Comparison of ENCODE assay signal across 21 cellular contexts in the genomic region with DNA sequence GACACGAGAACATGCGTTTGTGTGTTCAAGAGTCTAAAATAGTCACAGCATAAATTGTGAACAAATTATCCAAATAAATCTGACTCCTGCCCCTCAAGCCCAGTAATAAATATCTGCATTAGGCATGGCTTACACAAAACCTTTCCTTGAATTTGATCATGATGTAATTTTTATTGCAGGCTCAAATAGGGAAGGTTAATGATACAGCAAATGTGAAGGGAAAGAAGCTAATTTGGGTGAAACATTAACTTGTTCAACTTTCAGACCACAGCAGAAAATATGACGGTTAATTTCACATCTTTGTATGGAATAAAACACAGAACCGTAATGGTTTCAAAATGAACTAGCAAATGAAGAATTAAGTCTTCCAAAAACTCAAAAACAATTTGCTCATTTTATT.
"Had no signal": no experiment of that assay in that cellular context is flagged by ENCODE, and none has a peak within 500 bp of the region (broad histone marks: within the 10 kb centered on the region; RNA-seq: fewer than 3 reads in every experiment).

No MANE protein-coding gene starts in this region.

- H3K4me2 ChIP-seq: SK-N-SH had no signal

- H3K9me2 ChIP-seq: SK-N-SH had no signal

- DNase-seq: KBM-7, MV-4-11, NCI-H1048, NCI-H1105, NCI-H1417, NCI-H1436 treated with DMSO at 0.1 percent for 48 hours, NCI-H1694, NCI-H187 treated with DMSO at 0.1 percent for 48 hours, NCI-H2029 treated with DMSO at 0.1 percent for 48 hours, NCI-H2107, NCI-H226, NCI-H446, NCI-H510A, NCI-H524 treated with DMSO at 0.1 percent for 48 hours, NCI-H69, NCI-H774, SHP77, SK-N-SH had no signal

- H3K9ac ChIP-seq: SK-N-SH had no signal

- H3K9me3 ChIP-seq: SK-N-SH had no signal

- ATAC-seq: Panc1 had no signal

- H3K27ac ChIP-seq: HL-60, RWPE1 had no signal
